Comparison of ENCODE assay signal across 8 cellular contexts in the genomic region with DNA sequence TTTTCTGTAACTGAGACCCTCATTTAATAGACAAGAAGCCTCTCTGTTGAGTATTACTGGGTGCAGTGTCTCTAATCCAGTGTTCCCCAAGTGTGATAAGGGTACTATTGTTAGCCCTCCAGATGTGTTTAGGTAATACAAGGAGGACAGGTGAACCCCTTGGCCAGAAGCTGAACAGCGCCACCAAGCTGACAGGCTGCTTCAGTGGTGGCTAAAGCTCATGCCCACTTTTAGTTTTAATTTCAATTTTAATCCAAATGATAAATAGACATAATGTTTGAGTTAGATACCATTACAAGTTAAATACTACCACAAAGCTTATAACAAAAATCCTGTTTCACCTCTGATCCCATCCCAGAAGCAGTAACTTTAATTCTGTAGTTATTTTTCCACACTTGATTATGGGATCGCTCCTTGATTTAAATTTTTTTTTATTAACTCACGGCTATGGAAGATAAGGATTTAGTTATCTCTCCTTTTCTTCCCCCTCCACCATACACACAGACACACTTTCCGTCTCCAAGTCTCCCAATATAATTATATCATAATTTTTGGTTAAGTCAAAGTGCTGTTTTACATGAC. TPM values are rescaled to one million over a fixed set of nuclear protein-coding genes. Genes with fewer than 3 reads are reported as not detected.
DNase-seq lines count a peak whose midpoint lies in the region; ATAC-seq, FAIRE-seq and TF ChIP-seq lines count a peak whose summit lies in the region.

No MANE protein-coding gene starts in this region.

- H3K4me1 ChIP-seq in BE2C (no peaks in the 10 kb centered on the region), GM23248 (ENCODE audit: insufficient read depth) (no peaks in the 10 kb centered on the region), keratinocyte (ENCODE audit: control insufficient read depth, extremely low read depth, insufficient read depth, low read length) (no peaks in the 10 kb centered on the region)

- H3K4me2 ChIP-seq in GM23248 (ENCODE audit: unreplicated experiment) (no peak overlapping the region), keratinocyte (ENCODE audit: control insufficient read depth, extremely low read depth, insufficient read depth, low read depth, low read length) (no peak overlapping the region)

- ATAC-seq in GM21367 (IDR thresholded peaks at IDR 0.05; ENCODE audit: unreplicated experiment) (no peak), HG03039 (IDR thresholded peaks at IDR 0.05; ENCODE audit: unreplicated experiment) (no peak)

- in situ Hi-C loops in GM23248 (cut with MboI): no loop called here

- H2AFZ ChIP-seq in GM23248 (no peak overlapping the region), keratinocyte (ENCODE audit: control insufficient read depth, low read length) (no peak overlapping the region)

- no peaks in the 10 kb centered on the region for H3K9me1 ChIP-seq in keratinocyte (ENCODE audit: control insufficient read depth, extremely low read depth, insufficient read depth, low read length)

- H3K27me3 ChIP-seq in BE2C: no peaks in the 10 kb centered on the region
- peaks cover 37% of the 10 kb centered on the region for H3K27me3 ChIP-seq in GM23248 (replicated peaks; ENCODE audit: insufficient read depth)
- H3K27me3 ChIP-seq in keratinocyte (ENCODE audit: control insufficient read depth, extremely low read depth, insufficient read depth, low read length): peaks cover 11% of the 10 kb centered on the region

- WGBS in GM23248 (ENCODE audit: low coverage in 1 of 2, low lambda C conversion rate in 2 of 2, missing lambda C conversion rate in 2 of 2), 2 experiments: 25 to 29% methylated on average over 4 of the region's 4 CpGs

- DNase-seq in BE2C (peak; percentile 20), GM23248 (peak; percentile 41), keratinocyte (ENCODE audit: low read depth, low spot score) (no peak), NCI-H1048 (lab: John Stamatoyannopoulos, UW) (no peak), middle frontal gyrus (ENCODE audit: extremely low spot score, low spot score) (no peak)

- H3K4me3 ChIP-seq in BE2C (ENCODE audit: low read depth, low read length) (no peak overlapping the region), GM23248 (no peak overlapping the region), keratinocyte (ENCODE audit: control insufficient read depth in 2 of 3, extremely low read depth in 1 of 3, insufficient read depth in 2 of 3, low read depth in 1 of 3, low read length in 3 of 3) (no peak overlapping the region)

- H3K27ac ChIP-seq in GM23248: no peak overlapping the region
- peak overlapping the region; percentile 22; the same call in 1 of the 2 replicates for H3K27ac ChIP-seq in VCaP
- no peak overlapping the region for H3K27ac ChIP-seq in keratinocyte (ENCODE audit: control insufficient read depth, insufficient read depth, low read length)

- H4K20me1 ChIP-seq in GM23248 (ENCODE audit: insufficient read depth) (no peaks in the 10 kb centered on the region), keratinocyte (ENCODE audit: control insufficient read depth, extremely low read depth, insufficient read depth, low read length) (no peaks in the 10 kb centered on the region)

- no peaks in the 10 kb centered on the region for H3F3A ChIP-seq in GM23248 (ENCODE audit: insufficient read depth)

- H3K36me3 ChIP-seq in BE2C (no peaks in the 10 kb centered on the region), GM23248 (ENCODE audit: low read depth) (no peaks in the 10 kb centered on the region), keratinocyte (ENCODE audit: control insufficient read depth in 2 of 2, extremely low read depth in 1 of 2, insufficient read depth in 2 of 2, low read length in 2 of 2) (no peaks in the 10 kb centered on the region)

- TF ChIP-seq CTCF in BE2C (IDR thresholded peaks at IDR 0.05; ENCODE audit: low read depth, low read length) (peak; percentile 62), VCaP (conservative IDR thresholded peaks at IDR 0.05) (peak; percentile 92), keratinocyte (optimal IDR thresholded peaks at IDR 0.05 in 1 of 3, IDR thresholded peaks at IDR 0.05 in 1 of 3, conservative IDR thresholded peaks at IDR 0.05 in 1 of 3; ENCODE audit: extremely low read depth in 1 of 3, insufficient read depth in 2 of 3, low read length in 3 of 3) (peak; percentile 83 to 89 (median 86))

- no peaks in the 10 kb centered on the region for H3K9me2 ChIP-seq in GM23248 (ENCODE audit: insufficient read depth)

- no peaks in the 10 kb centered on the region for H3K79me2 ChIP-seq in GM23248 (ENCODE audit: insufficient read depth)
- no peaks in the 10 kb centered on the region for H3K79me2 ChIP-seq in keratinocyte (ENCODE audit: control insufficient read depth, insufficient read depth, low read length)

- dilution Hi-C loops in keratinocyte (cut with MboI; ENCODE audit: extremely low pct_ligation_motif_present, low sequenced_read_pairs): no loop called here

- H3K9me3 ChIP-seq in BE2C: no peaks in the 10 kb centered on the region
- H3K9me3 ChIP-seq in GM23248 (ENCODE audit: low read depth): no peaks in the 10 kb centered on the region
- H3K9me3 ChIP-seq in keratinocyte (ENCODE audit: control insufficient read depth, low read depth, low read length): no peaks in the 10 kb centered on the region

- H3K9ac ChIP-seq in GM23248 (no peak overlapping the region), keratinocyte (ENCODE audit: control insufficient read depth, extremely low read depth, insufficient read depth, low read length) (no peak overlapping the region)

- peak; percentile 62 for FAIRE-seq in keratinocyte (lab: Jason Lieb, UNC)

RNA-seq across cellular contexts. Expression of a gene that starts 8.3 kb away (rescaled TPM):
- polyA plus RNA-seq in BE2C (2012; ENCODE audit: insufficient read depth, insufficient read length, low read depth): 4.6 TPM
- 15.2 and 19.7 TPM in 2 replicates for total RNA-seq in GM23248 (2014; rRNA removed; shearing (Covaris generic))
- polyA plus RNA-seq in GM23248 (2016; fragmentation: Nextera tagmentation; extraction: Ambion mirVana): 5.9 and 6.9 TPM in 2 replicates
- 5.5 to 13.1 TPM (median 6.5 TPM) in 3 replicates for polyA plus RNA-seq in keratinocyte
- polyA plus RNA-seq in keratinocyte (2011; ENCODE audit: low read depth): 3.7 TPM
- polyA plus RNA-seq in keratinocyte (2011; cell fraction: cytosol; rRNA removed): 7.1 and 7.9 TPM in 2 replicates
- 19.2 and 20.6 TPM in 2 replicates for polyA plus RNA-seq in keratinocyte (2011; cell fraction: nucleus; rRNA removed)
- 10.1 and 10.6 TPM in 2 replicates for polyA plus RNA-seq in keratinocyte (2012; ENCODE audit: low replicate concordance)
- 12.5 to 28.6 TPM (median 14.7 TPM) in 3 replicates for polyA minus RNA-seq in keratinocyte
- 8.2 TPM for polyA minus RNA-seq in keratinocyte (2011; cell fraction: cytosol; rRNA and poly(A)+ RNA removed)
- 9.9 and 14.3 TPM in 2 replicates for polyA minus RNA-seq in keratinocyte (2011; cell fraction: nucleus; rRNA and poly(A)+ RNA removed)

Comparison
In these comparisons a context has a peak if more than half of its experiments do, and no peak if none do; other contexts are left out.
1. DNase-seq: peak in BE2C (single experiment) and GM23248 (single experiment); none in keratinocyte (single experiment), NCI-H1048 (single experiment) and middle frontal gyrus (single experiment).
2. Peak in every context shown above with its lines, with median percentiles within 50 percentile points of each other: CTCF ChIP-seq.